In the genomic region with DNA sequence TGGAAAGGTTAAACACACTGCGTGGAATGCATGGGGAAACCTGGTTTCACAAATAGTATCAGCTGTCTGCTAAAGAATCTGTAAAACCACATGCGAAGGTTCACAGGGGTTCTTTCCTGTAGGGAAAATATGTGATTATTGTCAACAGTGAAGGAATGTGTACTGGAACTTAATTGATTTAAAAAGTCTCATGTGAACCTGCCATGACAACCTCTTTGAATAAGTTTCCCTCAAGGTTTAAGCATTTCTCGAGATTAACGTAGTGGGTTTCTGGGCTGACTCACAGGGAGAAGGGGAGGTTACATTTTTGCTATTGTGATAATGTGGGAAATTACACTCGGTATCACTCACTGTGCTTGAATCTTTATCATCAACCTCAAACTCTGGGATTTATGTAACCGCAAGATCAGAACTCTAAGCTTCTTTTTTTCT, we compare ENCODE assay signal across 13 cellular contexts. TPM values are rescaled to one million over a fixed set of nuclear protein-coding genes. Genes with fewer than 3 reads are reported as not detected.
DNase-seq lines count a peak whose midpoint lies in the region; ATAC-seq, FAIRE-seq and TF ChIP-seq lines count a peak whose summit lies in the region.
"Had no signal": no experiment of that assay in that cellular context is flagged by ENCODE, and none has a peak within 500 bp of the region (broad histone marks: within the 10 kb centered on the region; RNA-seq: fewer than 3 reads in every experiment).

No MANE protein-coding gene starts in this region.

- DNase-seq in activated naive CD8-positive, alpha-beta T cell treated with anti-CD3 and anti-CD28 coated beads for 36 hours = no peak
- DNase-seq in astrocyte (ENCODE audit: low read depth) (peak; percentile 100), type B pancreatic cell (ENCODE audit: extremely low spot score, unreplicated experiment) (no peak), ureter (ENCODE audit: low spot score) (no peak), RPMI8226 (no peak)
- DNase-seq: C1 segment of cervical spinal cord, NCI-H748 treated with DMSO at 0.1 percent for 48 hours, small intestine had no signal

- no peak overlapping the region for H3K4me3 Mint-ChIP-seq in activated naive CD8-positive, alpha-beta T cell
- no peak overlapping the region for H3K4me3 Mint-ChIP-seq in activated naive CD8-positive, alpha-beta T cell treated with anti-CD3 and anti-CD28 coated beads for 36 hours
- H3K4me3 Mint-ChIP-seq in astrocyte (ENCODE audit: unreplicated experiment) = peak overlapping the region; percentile 0
- no peak overlapping the region for H3K4me3 Mint-ChIP-seq in type B pancreatic cell
- H3K4me3 Mint-ChIP-seq: stimulated activated memory B cell treated with anti-CD40 and anti-IgM and Interleukin-4, amounts not matched to agents 10 μg/mL and 1 μg/mL and 100 μg/mL, for 72 hours had no signal

- 79% methylated on average over 6 of the region's 6 CpGs for WGBS in liver

- H3K4me2 ChIP-seq in astrocyte (ENCODE audit: low read length) = peak overlapping the region; percentile 79

- no peaks in the 10 kb centered on the region for H3K36me3 ChIP-seq in astrocyte (ENCODE audit: insufficient read depth, low read length)
- peaks cover 0 to 2% (median under 1%) of the 10 kb centered on the region in 4 donors for H3K36me3 ChIP-seq in liver (ENCODE audit: control insufficient read depth in 4 of 4, insufficient read depth in 3 of 4, low read depth in 1 of 4, low read length in 3 of 4)

- ATAC-seq in HG02642 (IDR thresholded peaks at IDR 0.05; ENCODE audit: poor library complexity, unreplicated experiment) = no peak

- no peaks in the 10 kb centered on the region for H3K27me3 ChIP-seq in astrocyte (ENCODE audit: insufficient read depth, low read length)
- H3K27me3 ChIP-seq in liver (ENCODE audit: control insufficient read depth in 4 of 4, insufficient read depth in 4 of 4, low read length in 3 of 4) = no peaks in the 10 kb centered on the region

- H3K9ac ChIP-seq in astrocyte (ENCODE audit: low read length) (peak overlapping the region; percentile 81), liver (ENCODE audit: low read depth in 1 of 2, low read length in 2 of 2) (no peak overlapping the region)

- H3K27ac Mint-ChIP-seq in activated naive CD8-positive, alpha-beta T cell = peak overlapping the region; percentile 29
- H3K27ac Mint-ChIP-seq in activated naive CD8-positive, alpha-beta T cell treated with anti-CD3 and anti-CD28 coated beads for 36 hours = no peak overlapping the region
- H3K27ac Mint-ChIP-seq in astrocyte (ENCODE audit: unreplicated experiment) (peak overlapping the region; percentile 91), type B pancreatic cell (peak overlapping the region; percentile 5)
- H3K27ac Mint-ChIP-seq: activated T-helper 2 cell treated with anti-CD3 and anti-CD28 coated beads, Interferon-gamma antibody, Interleukin-2, Interleukin-4, amounts not matched to agents 10 μg/mL and 5 μg/mL and 100 μg/mL, durations not matched to agents 14 hours and 24 hours and 36 hours; stimulated activated memory B cell treated with anti-CD40 and anti-IgM and Interleukin-4, amounts not matched to agents 10 μg/mL and 1 μg/mL and 100 μg/mL, for 72 hours had no signal

- no peaks in the 10 kb centered on the region for H3K79me2 ChIP-seq in astrocyte (ENCODE audit: insufficient read depth, low read length)

- H2AFZ ChIP-seq in astrocyte (ENCODE audit: low read depth, low read length) = no peak overlapping the region

- TF ChIP-seq RAD21 in liver (IDR thresholded peaks at IDR 0.05) = no peak

- no peaks in the 10 kb centered on the region for H4K20me1 ChIP-seq in astrocyte (ENCODE audit: insufficient read depth, low read length)

- peaks cover 16% of the 10 kb centered on the region for H3K4me1 Mint-ChIP-seq in activated naive CD8-positive, alpha-beta T cell (ENCODE audit: low read depth)
- peaks cover 12% of the 10 kb centered on the region for H3K4me1 Mint-ChIP-seq in activated naive CD8-positive, alpha-beta T cell treated with anti-CD3 and anti-CD28 coated beads for 36 hours
- H3K4me1 Mint-ChIP-seq in astrocyte (ENCODE audit: low read depth, unreplicated experiment) = peaks cover 37% of the 10 kb centered on the region
- H3K4me1 Mint-ChIP-seq in type B pancreatic cell (ENCODE audit: unreplicated experiment) = peaks cover 23% of the 10 kb centered on the region

- H3K9me3 ChIP-seq in astrocyte (ENCODE audit: insufficient read depth, low read depth, low read length) (no peaks in the 10 kb centered on the region), liver (ENCODE audit: control insufficient read depth in 4 of 4, low read length in 3 of 4) (no peaks in the 10 kb centered on the region)

- H3K27ac ChIP-seq in astrocyte (ENCODE audit: low read depth, low read length) (peak overlapping the region; percentile 98), liver (ENCODE audit: low read depth in 1 of 2, low read length in 2 of 2) (peak overlapping the region; percentile 49 to 69)

- peak; percentile 93 for FAIRE-seq in astrocyte (lab: Jason Lieb, UNC)
- FAIRE-seq: small intestine had no signal

- H3K27me3 Mint-ChIP-seq in activated naive CD8-positive, alpha-beta T cell = no peaks in the 10 kb centered on the region
- H3K27me3 Mint-ChIP-seq in activated naive CD8-positive, alpha-beta T cell treated with anti-CD3 and anti-CD28 coated beads for 36 hours = peaks cover 5% of the 10 kb centered on the region
- no peaks in the 10 kb centered on the region for H3K27me3 Mint-ChIP-seq in astrocyte (ENCODE audit: low read depth, unreplicated experiment)
- H3K27me3 Mint-ChIP-seq in type B pancreatic cell = no peaks in the 10 kb centered on the region

- H3K4me1 ChIP-seq in astrocyte (ENCODE audit: insufficient read depth, low read length) = peaks cover 26% of the 10 kb centered on the region
- H3K4me1 ChIP-seq in liver (ENCODE audit: control insufficient read depth in 4 of 4, insufficient read depth in 4 of 4, low read length in 3 of 4) = peaks cover 9 to 61% (median 45%) of the 10 kb centered on the region in 4 donors

- TF ChIP-seq CTCF in astrocyte (IDR thresholded peaks at IDR 0.05; ENCODE audit: insufficient read depth, low read depth, low read length) (no peak), liver (IDR thresholded peaks at IDR 0.05; ENCODE audit: low read depth, low read length, missing input control) (no peak), type B pancreatic cell (conservative IDR thresholded peaks at IDR 0.05) (no peak)

- H3K9me3 Mint-ChIP-seq in activated naive CD8-positive, alpha-beta T cell (ENCODE audit: low read depth) = no peaks in the 10 kb centered on the region
- no peaks in the 10 kb centered on the region for H3K9me3 Mint-ChIP-seq in activated naive CD8-positive, alpha-beta T cell treated with anti-CD3 and anti-CD28 coated beads for 36 hours
- H3K9me3 Mint-ChIP-seq in astrocyte (ENCODE audit: unreplicated experiment) = peaks cover 3% of the 10 kb centered on the region
- H3K9me3 Mint-ChIP-seq in type B pancreatic cell = peaks cover 10% of the 10 kb centered on the region
- H3K9me3 Mint-ChIP-seq: activated T-helper 2 cell treated with anti-CD3 and anti-CD28 coated beads, Interferon-gamma antibody, Interleukin-2, Interleukin-4, amounts not matched to agents 10 μg/mL and 5 μg/mL and 100 μg/mL, durations not matched to agents 14 hours and 24 hours and 36 hours had no signal

- H3K4me3 ChIP-seq in astrocyte (ENCODE audit: insufficient read depth, low read depth, low read length) (no peak overlapping the region), liver (ENCODE audit: low read depth in 1 of 3, low read length in 3 of 3) (no peak overlapping the region)

- H3K36me3 Mint-ChIP-seq in activated naive CD8-positive, alpha-beta T cell = peaks cover 2% of the 10 kb centered on the region
- H3K36me3 Mint-ChIP-seq in activated naive CD8-positive, alpha-beta T cell treated with anti-CD3 and anti-CD28 coated beads for 36 hours = peaks cover 1% of the 10 kb centered on the region
- H3K36me3 Mint-ChIP-seq in astrocyte (ENCODE audit: low read depth, unreplicated experiment) (no peaks in the 10 kb centered on the region), type B pancreatic cell (no peaks in the 10 kb centered on the region)
- H3K36me3 Mint-ChIP-seq: stimulated activated memory B cell treated with anti-CD40 and anti-IgM and Interleukin-4, amounts not matched to agents 10 μg/mL and 1 μg/mL and 100 μg/mL, for 72 hours had no signal

TF ChIP-seq in liver, 16 proteins besides CTCF, POLR2A, EP300 and RAD21 (continues in another document):
- TF ChIP-seq TAF1 (conservative IDR thresholded peaks at IDR 0.05) (no peak), FOXA2 (IDR thresholded peaks at IDR 0.05) (no peak), FOXA1 (IDR thresholded peaks at IDR 0.05) (no peak), NR2F2 (IDR thresholded peaks at IDR 0.05) (no peak), HNF4A (conservative IDR thresholded peaks at IDR 0.05) (no peak), HNF4G (IDR thresholded peaks at IDR 0.05) (no peak)
- TF ChIP-seq, protein P1, sequence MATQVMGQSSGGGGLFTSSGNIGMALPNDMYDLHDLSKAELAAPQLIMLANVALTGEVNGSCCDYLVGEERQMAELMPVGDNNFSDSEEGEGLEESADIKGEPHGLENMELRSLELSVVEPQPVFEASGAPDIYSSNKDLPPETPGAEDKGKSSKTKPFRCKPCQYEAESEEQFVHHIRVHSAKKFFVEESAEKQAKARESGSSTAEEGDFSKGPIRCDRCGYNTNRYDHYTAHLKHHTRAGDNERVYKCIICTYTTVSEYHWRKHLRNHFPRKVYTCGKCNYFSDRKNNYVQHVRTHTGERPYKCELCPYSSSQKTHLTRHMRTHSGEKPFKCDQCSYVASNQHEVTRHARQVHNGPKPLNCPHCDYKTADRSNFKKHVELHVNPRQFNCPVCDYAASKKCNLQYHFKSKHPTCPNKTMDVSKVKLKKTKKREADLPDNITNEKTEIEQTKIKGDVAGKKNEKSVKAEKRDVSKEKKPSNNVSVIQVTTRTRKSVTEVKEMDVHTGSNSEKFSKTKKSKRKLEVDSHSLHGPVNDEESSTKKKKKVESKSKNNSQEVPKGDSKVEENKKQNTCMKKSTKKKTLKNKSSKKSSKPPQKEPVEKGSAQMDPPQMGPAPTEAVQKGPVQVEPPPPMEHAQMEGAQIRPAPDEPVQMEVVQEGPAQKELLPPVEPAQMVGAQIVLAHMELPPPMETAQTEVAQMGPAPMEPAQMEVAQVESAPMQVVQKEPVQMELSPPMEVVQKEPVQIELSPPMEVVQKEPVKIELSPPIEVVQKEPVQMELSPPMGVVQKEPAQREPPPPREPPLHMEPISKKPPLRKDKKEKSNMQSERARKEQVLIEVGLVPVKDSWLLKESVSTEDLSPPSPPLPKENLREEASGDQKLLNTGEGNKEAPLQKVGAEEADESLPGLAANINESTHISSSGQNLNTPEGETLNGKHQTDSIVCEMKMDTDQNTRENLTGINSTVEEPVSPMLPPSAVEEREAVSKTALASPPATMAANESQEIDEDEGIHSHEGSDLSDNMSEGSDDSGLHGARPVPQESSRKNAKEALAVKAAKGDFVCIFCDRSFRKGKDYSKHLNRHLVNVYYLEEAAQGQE (IDR thresholded peaks at IDR 0.05) = no peak

RNA-seq across cellular contexts. Expression of a gene that starts 28.2 kb away (rescaled TPM):
- total RNA-seq in activated naive CD8-positive, alpha-beta T cell treated with anti-CD3 and anti-CD28 coated beads for 36 hours = 1 to 10 TPM in 1 of 2 experiments, under 1 TPM in 1; 0.70 to 1.2 TPM
- total RNA-seq in astrocyte (6.9 and 7.5 TPM in 2 replicates), liver (10 to 100 TPM; 20.7 to 49.3 TPM), type B pancreatic cell (ENCODE audit: low replicate concordance) (15.8 and 31.7 TPM in 2 replicates), ureter (93.3 TPM)
- 10 to 100 TPM; 14.0 to 38.2 TPM for polyA plus RNA-seq in liver
